Comparison of ENCODE assay signal across 7 cellular contexts in genomic region chr17:60713619-60714018, GRCh38.
"Had no signal": no experiment of that assay in that cellular context is flagged by ENCODE, and none has a peak within 500 bp of the region (broad histone marks: within the 10 kb centered on the region; RNA-seq: fewer than 3 reads in every experiment).

No MANE protein-coding gene starts in this region.

- H3K9me3 Mint-ChIP-seq: HFFc6 had no signal

- H3K4me3 Mint-ChIP-seq: HFFc6 had no signal

- H3K27ac Mint-ChIP-seq: HFFc6 had no signal

- DNase-seq: GM23248, GOT3, H7, HFFc6, IMR-90 had no signal

- H3K27ac ChIP-seq: GM23248, HL-60 had no signal

- FAIRE-seq: K562 had no signal
